Comparison of ENCODE assay signal across 8 cellular contexts in the genomic region with DNA sequence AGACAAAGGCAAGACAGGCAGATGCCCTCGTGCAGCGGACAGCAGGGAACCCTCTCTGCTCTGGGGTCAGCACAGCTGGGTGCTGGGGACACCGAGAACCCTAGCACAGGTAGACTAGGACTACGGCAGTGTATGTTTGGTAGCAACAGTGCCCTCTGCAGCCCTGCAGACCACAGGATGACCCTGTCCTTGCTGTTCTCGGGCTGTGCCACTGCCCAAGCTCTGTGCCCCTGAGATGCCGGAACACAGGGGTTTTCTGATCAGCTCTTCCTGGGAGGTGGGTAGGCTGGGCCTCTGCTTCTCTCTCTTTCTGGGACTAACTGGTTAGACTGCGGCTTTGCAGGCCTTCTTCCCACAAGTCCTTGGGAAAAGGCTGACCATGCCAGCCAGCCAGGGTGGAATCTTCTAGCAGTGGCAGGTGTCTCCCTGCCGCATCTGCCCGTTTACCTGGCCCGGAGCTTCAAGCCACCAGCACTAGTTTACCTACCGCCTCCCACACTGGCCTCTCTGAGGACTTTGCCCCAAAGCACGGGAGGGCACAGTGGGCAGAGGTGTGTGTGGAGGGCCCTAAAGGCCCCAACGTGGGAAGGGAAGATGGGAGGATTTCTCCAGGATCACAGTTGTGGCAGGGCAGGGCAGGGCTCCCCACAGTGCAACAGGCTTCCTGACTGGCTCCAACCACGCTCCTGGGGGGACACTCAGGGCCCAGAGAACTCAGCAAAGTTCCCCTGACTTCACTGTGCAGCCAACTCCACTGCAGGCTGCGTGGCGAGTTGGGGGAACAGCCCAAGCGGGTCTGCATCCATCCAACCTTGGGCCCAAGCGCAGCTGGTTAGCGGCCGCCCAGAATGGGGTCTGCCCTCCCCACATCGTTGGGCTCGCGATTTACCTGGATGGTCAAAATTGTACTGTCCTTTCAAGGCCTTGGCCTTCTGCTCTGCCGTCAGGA. TPM values are rescaled to one million over a fixed set of nuclear protein-coding genes. Genes with fewer than 3 reads are reported as not detected.
DNase-seq lines count a peak whose midpoint lies in the region; ATAC-seq and TF ChIP-seq lines count a peak whose summit lies in the region.

No MANE protein-coding gene starts in this region.

- H3K27ac Mint-ChIP-seq in brain = peak overlapping the region in 4 of 5 experiments; percentile 67 to 91 (median 83)

- CTCF ChIA-PET in HEK293T (lab: Yijun Ruan, JAX) = no interaction called here

- no peaks in the 10 kb centered on the region for H3K9me3 Mint-ChIP-seq in brain

- WGBS in mesodermal cell (ENCODE audit: insufficient coverage in 2 of 2), 2 experiments = 69 to 70% methylated on average over 16 to 22 of the region's 24 CpGs

- H3K27me3 ChIP-seq in right atrium auricular region (no peaks in the 10 kb centered on the region), uterus (no peaks in the 10 kb centered on the region)

- TF ChIP-seq CTCF in right atrium auricular region (IDR thresholded peaks at IDR 0.05) = no peak
- TF ChIP-seq CTCF in brain (conservative IDR thresholded peaks at IDR 0.05) = no peak
- TF ChIP-seq CTCF in uterus (IDR thresholded peaks at IDR 0.05) = no peak

- H3K4me3 ChIP-seq in right atrium auricular region (peak overlapping the region; percentile 90 to 100), mesodermal cell (ENCODE audit: extremely low read depth, insufficient read depth, low read length, poor library complexity, severe bottlenecking) (peak overlapping the region; percentile 77), uterus (peak overlapping the region; percentile 47 to 100)

- peaks cover 46% of the 10 kb centered on the region for H3K36me3 ChIP-seq in right atrium auricular region
- peaks cover 52% of the 10 kb centered on the region for H3K36me3 ChIP-seq in mesodermal cell (ENCODE audit: control insufficient read depth, insufficient read depth, low read length)
- H3K36me3 ChIP-seq in uterus = no peaks in the 10 kb centered on the region

- intact Hi-C loops in Right ventricle myocardium superior (cut with DNase I) (no loop called here), uterus (cut with DNase I; ENCODE audit: low total_unique reads) (no loop called here)

- H3K36me3 Mint-ChIP-seq in brain = peaks cover 37% of the 10 kb centered on the region

- peaks cover 0 to 21% of the 10 kb centered on the region in 2 donors for H3K4me1 ChIP-seq in right atrium auricular region
- peaks cover 5% of the 10 kb centered on the region for H3K4me1 ChIP-seq in mesodermal cell (ENCODE audit: control insufficient read depth, insufficient read depth, low read length, poor library complexity, severe bottlenecking)
- no peaks in the 10 kb centered on the region for H3K4me1 ChIP-seq in uterus

- POLR2A ChIA-PET in HEK293T (lab: Yijun Ruan, JAX) = interaction anchor here (0.8 kb wide), 1 partner anchor 17 kb away, joined by 3 read pairs; no protein-coding TSS in a partner anchor

- peaks cover 10% of the 10 kb centered on the region for H3K4me1 Mint-ChIP-seq in brain

- ATAC-seq in Right ventricle myocardium superior (ENCODE audit: poor library complexity) (no peak), GM19395 (IDR thresholded peaks at IDR 0.05; ENCODE audit: unreplicated experiment) (no peak)

- H3K9me3 ChIP-seq in right atrium auricular region (no peaks in the 10 kb centered on the region), mesodermal cell (ENCODE audit: control insufficient read depth, low read length) (no peaks in the 10 kb centered on the region), uterus (no peaks in the 10 kb centered on the region)

- no peak for TF ChIP-seq POLR2A in uterus (IDR thresholded peaks at IDR 0.05)

- peaks cover 4% of the 10 kb centered on the region for H3K27me3 Mint-ChIP-seq in brain

- no peak for DNase-seq in right atrium auricular region (ENCODE audit: low spot score)
- DNase-seq in Right ventricle myocardium superior = no peak
- DNase-seq in uterus = no peak
- DNase-seq in HEK293T (ENCODE audit: extremely low spot score) = no peak
- no peak for DNase-seq in NK-92 treated with Interleukin-12 subunit alpha and Interleukin-12 subunit beta, amount 100 ng/mL, for 24 hours (lab: John Stamatoyannopoulos, UW)

- peak overlapping the region; percentile 87 to 93 (median 90) for H3K4me3 Mint-ChIP-seq in brain

- peak overlapping the region; percentile 78 to 84 for H3K27ac ChIP-seq in right atrium auricular region
- H3K27ac ChIP-seq in mesodermal cell (ENCODE audit: low read depth, low read length, severe bottlenecking) = no peak overlapping the region
- peak overlapping the region; percentile 80 to 91 for H3K27ac ChIP-seq in uterus

TF ChIP-seq in HEK293T, 16 proteins besides CTCF, POLR2A, EP300 and RAD21:
- TF ChIP-seq BHLHE40 (IDR thresholded peaks at IDR 0.05; ENCODE audit: borderline replicate concordance) (no peak), TARDBP (IDR thresholded peaks at IDR 0.05) (no peak), FOXK2 (IDR thresholded peaks at IDR 0.05) (no peak), ELF4 (IDR thresholded peaks at IDR 0.05) (no peak), LEF1 (IDR thresholded peaks at IDR 0.05; ENCODE audit: borderline replicate concordance) (no peak), CTBP1 (IDR thresholded peaks at IDR 0.05; ENCODE audit: borderline replicate concordance) (no peak), L3MBTL2 (conservative IDR thresholded peaks at IDR 0.05) (no peak), SP1 (IDR thresholded peaks at IDR 0.05) (no peak), HDGF (IDR thresholded peaks at IDR 0.05; ENCODE audit: borderline replicate concordance) (no peak), SUZ12 (IDR thresholded peaks at IDR 0.05) (no peak), NFRKB (IDR thresholded peaks at IDR 0.05) (no peak), FOXM1 (IDR thresholded peaks at IDR 0.05; ENCODE audit: borderline replicate concordance) (no peak), PKNOX1 (IDR thresholded peaks at IDR 0.05) (no peak), ARNT (IDR thresholded peaks at IDR 0.05) (no peak), FOXA1 (IDR thresholded peaks at IDR 0.05) (no peak), ZNF384 (IDR thresholded peaks at IDR 0.05) (no peak)

RNA-seq across cellular contexts. Expression of gene UCK1, which starts 1.2 kb away (rescaled TPM):
- total RNA-seq in right atrium auricular region (10 to 100 TPM; 21.2 to 37.8 TPM), Right ventricle myocardium superior (21.7 TPM), uterus (10 to 100 TPM in 3 of 4 donors, 1 to 10 TPM in 1; 7.7 to 37.7 (median 18.6) TPM)
- 81.1 TPM for polyA plus RNA-seq in brain (ENCODE audit: insufficient read depth, low read depth, low replicate concordance)
- polyA plus RNA-seq in mesodermal cell (2013, experiment 1 of 2) = 17.8 TPM
- polyA plus RNA-seq in mesodermal cell (2013, experiment 2 of 2) = 14.5 TPM

RNA-seq across cellular contexts. Expression of gene PRRT1B, which starts 15.5 kb away (rescaled TPM):
- total RNA-seq in right atrium auricular region (not detected), Right ventricle myocardium superior (not detected), uterus (not detected)
- polyA plus RNA-seq in brain (ENCODE audit: insufficient read depth, low read depth, low replicate concordance) = 0.34 TPM
- not detected for polyA plus RNA-seq in mesodermal cell (2013, experiment 1 of 2)
- polyA plus RNA-seq in mesodermal cell (2013, experiment 2 of 2) = not detected

RNA-seq across cellular contexts. Expression of gene POMT1, which starts 27.2 kb away (rescaled TPM):
- total RNA-seq in right atrium auricular region (10 to 100 TPM; 13.7 to 16.4 TPM), Right ventricle myocardium superior (21.8 TPM), uterus (10 to 100 TPM in 2 of 4 donors, 1 to 10 TPM in 1, under 1 TPM in 1; 0.29 to 40.2 (median 18.5) TPM)
- polyA plus RNA-seq in brain (ENCODE audit: insufficient read depth, low read depth, low replicate concordance) = 32.7 TPM
- polyA plus RNA-seq in mesodermal cell (2013, experiment 1 of 2) = 26.4 TPM
- 24.8 TPM for polyA plus RNA-seq in mesodermal cell (2013, experiment 2 of 2)
